11 cellular contexts compared by ENCODE assay signal in genomic region chr11:127644366-127644765, GRCh38.
"Had no signal": no experiment of that assay in that cellular context is flagged by ENCODE, and none has a peak within 500 bp of the region (broad histone marks: within the 10 kb centered on the region; RNA-seq: fewer than 3 reads in every experiment).

No MANE protein-coding gene starts in this region.

- FAIRE-seq: H1, H54 had no signal

- H3K4me3 ChIP-seq: GM23248, GM23338, HAP-1 had no signal

- H2AFZ ChIP-seq: GM23248, GM23338 had no signal

- H3K9ac ChIP-seq: GM23248 had no signal

- H3K27ac ChIP-seq: GM23248 had no signal

- DNase-seq: GM23248, GOT3, H7, H9, HCEC 1CT, HFFc6 had no signal

- H3K4me2 ChIP-seq: GM23338 had no signal

- H3K9me3 ChIP-seq: HAP-1 had no signal

- H3K36me3 ChIP-seq: HAP-1 had no signal

- ATAC-seq: GM23338, HCT116 had no signal

- H3K4me1 ChIP-seq: HAP-1 had no signal
